In the genomic region with DNA sequence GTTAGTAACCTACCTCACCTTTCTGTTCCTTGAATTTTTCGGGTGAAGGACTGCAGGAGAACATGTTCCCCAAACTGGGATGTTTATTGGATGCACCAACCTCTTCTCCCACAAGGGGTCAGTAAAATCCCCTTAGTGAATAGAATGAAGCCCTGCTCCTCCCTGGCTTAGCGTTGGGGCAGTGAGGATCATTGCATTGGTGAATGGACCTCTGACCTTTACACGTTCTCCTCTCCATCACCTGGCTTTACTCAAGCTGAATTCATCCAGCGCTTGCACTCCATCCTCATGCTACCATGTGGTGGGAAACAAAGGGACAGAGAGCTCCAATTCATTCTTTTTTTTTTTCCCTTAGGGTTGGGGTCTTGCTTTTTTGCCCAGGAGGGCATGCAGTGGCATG, we compare ENCODE assay signal across 9 cellular contexts.
DNase-seq lines count a peak whose midpoint lies in the region; ATAC-seq and TF ChIP-seq lines count a peak whose summit lies in the region.
"Had no signal": no experiment of that assay in that cellular context is flagged by ENCODE, and none has a peak within 500 bp of the region (broad histone marks: within the 10 kb centered on the region; RNA-seq: fewer than 3 reads in every experiment).

No MANE protein-coding gene starts in this region.

- H3K9me3 ChIP-seq in iPS DF 6.9 (ENCODE audit: control insufficient read depth, insufficient read depth, low read length) = no peaks in the 10 kb centered on the region

- ATAC-seq in natural killer cell = peak in 2 of 3 donors; percentile 53 to 65
- no peak for ATAC-seq in natural killer cell treated with Interleukin-12 subunit alpha and Interleukin-12 subunit beta and Interleukin-15 and Interleukin-18, amount 100 ng/mL, for 72 hours

- peaks cover 8 to 12% of the 10 kb centered on the region in 2 donors for H3K27me3 Mint-ChIP-seq in natural killer cell (ENCODE audit: low read depth in 2 of 2)
- peaks cover 6 to 9% of the 10 kb centered on the region in 2 donors for H3K27me3 Mint-ChIP-seq in natural killer cell treated with Interleukin-12 subunit alpha and Interleukin-12 subunit beta and Interleukin-15 and Interleukin-18, amount 100 ng/mL, for 72 hours

- H3K27me3 ChIP-seq in iPS DF 6.9 (ENCODE audit: control insufficient read depth, insufficient read depth, low read length) = no peaks in the 10 kb centered on the region

- no peak overlapping the region for H3K4me3 Mint-ChIP-seq in natural killer cell
- H3K4me3 Mint-ChIP-seq in natural killer cell treated with Interleukin-12 subunit alpha and Interleukin-12 subunit beta and Interleukin-15 and Interleukin-18, amount 100 ng/mL, for 72 hours = no peak overlapping the region

- H3K36me3 ChIP-seq in iPS DF 6.9 (ENCODE audit: control insufficient read depth, insufficient read depth, low read length) = no peaks in the 10 kb centered on the region

- TF ChIP-seq CTCF in natural killer cell (IDR thresholded peaks at IDR 0.05) = peak; percentile 56

- H3K4me3 ChIP-seq in iPS DF 6.9 (ENCODE audit: low read length) = no peak overlapping the region

- intact Hi-C loops in natural killer cell (cut with micrococcal nuclease) = loop anchor here (1.0 to 5.0 kb wide), 2 partner anchors 664 to 806 kb away; no protein-coding TSS in a partner anchor

- no peaks in the 10 kb centered on the region for H3K4me1 ChIP-seq in iPS DF 6.9 (ENCODE audit: control insufficient read depth, insufficient read depth, low read length)

- WGBS in iPS DF 6.9 (ENCODE audit: insufficient coverage, insufficient read length) = no CpG with 5 or more reads among the region's 4 CpGs

- no peak overlapping the region for H3K27ac Mint-ChIP-seq in natural killer cell
- no peak overlapping the region for H3K27ac Mint-ChIP-seq in natural killer cell treated with Interleukin-12 subunit alpha and Interleukin-12 subunit beta and Interleukin-15 and Interleukin-18, amount 100 ng/mL, for 72 hours
- H3K27ac Mint-ChIP-seq: IgD-negative memory B cell had no signal

- no peaks in the 10 kb centered on the region for H3K36me3 Mint-ChIP-seq in natural killer cell
- H3K36me3 Mint-ChIP-seq in natural killer cell treated with Interleukin-12 subunit alpha and Interleukin-12 subunit beta and Interleukin-15 and Interleukin-18, amount 100 ng/mL, for 72 hours = no peaks in the 10 kb centered on the region
- H3K36me3 Mint-ChIP-seq: IgD-negative memory B cell had no signal

- peaks cover 6 to 7% of the 10 kb centered on the region in 2 donors for H3K4me1 Mint-ChIP-seq in natural killer cell
- no peaks in the 10 kb centered on the region for H3K4me1 Mint-ChIP-seq in natural killer cell treated with Interleukin-12 subunit alpha and Interleukin-12 subunit beta and Interleukin-15 and Interleukin-18, amount 100 ng/mL, for 72 hours (ENCODE audit: low read depth in 2 of 2)
- H3K4me1 Mint-ChIP-seq: IgD-negative memory B cell had no signal

- H3K27ac ChIP-seq in iPS DF 6.9 (ENCODE audit: low read length) = no peak overlapping the region

- no peaks in the 10 kb centered on the region for H3K9me3 Mint-ChIP-seq in natural killer cell
- H3K9me3 Mint-ChIP-seq in natural killer cell treated with Interleukin-12 subunit alpha and Interleukin-12 subunit beta and Interleukin-15 and Interleukin-18, amount 100 ng/mL, for 72 hours = no peaks in the 10 kb centered on the region
- H3K9me3 Mint-ChIP-seq: IgD-negative memory B cell had no signal

- DNase-seq in natural killer cell (no peak), H4 (ENCODE audit: low spot score) (peak; percentile 34), NAMALWA (ENCODE audit: low spot score) (peak; percentile 73), astrocyte of the hippocampus (ENCODE audit: low read depth, low spot score) (peak; percentile 70), iPS DF 6.9 (ENCODE audit: low read depth, low spot score) (peak; percentile 50), ureter (ENCODE audit: low spot score) (no peak)
- no peak for DNase-seq in natural killer cell treated with Interleukin-12 subunit alpha and Interleukin-12 subunit beta and Interleukin-15 and Interleukin-18, amount 100 ng/mL, for 72 hours (ENCODE audit: low spot score)
- DNase-seq in stimulated activated CD4-positive, alpha-beta T cell treated with anti-CD3 and anti-CD28 coated beads, Interleukin-4, amount 100 ng/mL, for 48 hours (ENCODE audit: low read depth in 2 of 2) = peak; percentile 2 to 14

Comparison
In these comparisons a context has a peak if more than half of its experiments do, and no peak if none do; other contexts are left out.
1. ATAC-seq: peak in natural killer cell (2 of 3); none in natural killer cell treated with Interleukin-12 subunit alpha and Interleukin-12 subunit beta and Interleukin-15 and Interleukin-18, amount 100 ng/mL, for 72 hours (0 of 2).
2. DNase-seq: peak in H4 (single experiment), NAMALWA (single experiment), astrocyte of the hippocampus (single experiment), iPS DF 6.9 (single experiment) and stimulated activated CD4-positive, alpha-beta T cell treated with anti-CD3 and anti-CD28 coated beads, Interleukin-4, amount 100 ng/mL, for 48 hours (2 of 2); none in natural killer cell (single experiment), natural killer cell treated with Interleukin-12 subunit alpha and Interleukin-12 subunit beta and Interleukin-15 and Interleukin-18, amount 100 ng/mL, for 72 hours (single experiment) and ureter (single experiment).